In the genomic region with DNA sequence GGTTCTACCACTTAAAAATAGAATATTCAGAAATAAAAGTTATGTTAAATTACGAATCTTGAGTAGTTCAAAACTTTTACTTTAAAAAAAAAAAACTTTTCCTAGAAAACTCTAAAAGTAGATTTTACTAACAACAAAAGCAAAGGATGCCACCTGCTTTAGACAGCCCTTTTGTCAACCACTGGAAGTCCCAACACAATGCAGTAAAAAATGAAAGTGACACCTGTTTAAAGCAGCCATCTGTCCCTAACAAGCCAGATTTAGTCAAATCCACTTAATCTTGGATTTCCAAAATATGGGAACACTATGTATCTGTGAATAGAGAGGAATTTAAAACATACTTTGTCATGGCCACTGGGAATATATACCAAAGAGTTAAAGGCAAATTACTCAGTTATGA, we compare ENCODE assay signal across 13 cellular contexts. TPM values are rescaled to one million over a fixed set of nuclear protein-coding genes. Genes with fewer than 3 reads are reported as not detected.
DNase-seq lines count a peak whose midpoint lies in the region; ATAC-seq and TF ChIP-seq lines count a peak whose summit lies in the region.
"Had no signal": no experiment of that assay in that cellular context is flagged by ENCODE, and none has a peak within 500 bp of the region (broad histone marks: within the 10 kb centered on the region; RNA-seq: fewer than 3 reads in every experiment).

No MANE protein-coding gene starts in this region.

- no peak for ATAC-seq in stimulated activated naive CD8-positive, alpha-beta T cell treated with anti-CD3 and anti-CD28 coated beads, Interleukin-15, Interleukin-2, amounts not matched to agents 100 U/mL and 50 U/mL, for 24 hours
- ATAC-seq in GM19397 (IDR thresholded peaks at IDR 0.05; ENCODE audit: unreplicated experiment): no peak
- ATAC-seq: T-helper 17 cell had no signal

- no peaks in the 10 kb centered on the region for H3K27me3 Mint-ChIP-seq in stimulated activated naive CD8-positive, alpha-beta T cell treated with anti-CD3 and anti-CD28 coated beads, Interleukin-15, Interleukin-2, amounts not matched to agents 100 ng/mL and 50 ng/mL, for 24 hours
- no peaks in the 10 kb centered on the region for H3K27me3 Mint-ChIP-seq in activated naive CD8-positive, alpha-beta T cell treated with anti-CD3 and anti-CD28 coated beads for 36 hours
- H3K27me3 Mint-ChIP-seq: IgD-negative memory B cell, T-helper 17 cell had no signal

- CTCF ChIA-PET in HEK293T (lab: Yijun Ruan, JAX): no interaction called here

- POLR2A ChIA-PET in HEK293T (lab: Yijun Ruan, JAX): no interaction called here

- peak overlapping the region; percentile 58 for H3K4me3 Mint-ChIP-seq in stimulated activated naive CD8-positive, alpha-beta T cell treated with anti-CD3 and anti-CD28 coated beads, Interleukin-15, Interleukin-2, amounts not matched to agents 100 ng/mL and 50 ng/mL, for 24 hours
- peak overlapping the region; percentile 34 for H3K4me3 Mint-ChIP-seq in activated naive CD8-positive, alpha-beta T cell treated with anti-CD3 and anti-CD28 coated beads for 36 hours

- no peaks in the 10 kb centered on the region for H3K9me3 Mint-ChIP-seq in stimulated activated naive CD8-positive, alpha-beta T cell treated with anti-CD3 and anti-CD28 coated beads, Interleukin-15, Interleukin-2, amounts not matched to agents 100 ng/mL and 50 ng/mL, for 24 hours
- H3K9me3 Mint-ChIP-seq in activated naive CD8-positive, alpha-beta T cell treated with anti-CD3 and anti-CD28 coated beads for 36 hours: no peaks in the 10 kb centered on the region
- H3K9me3 Mint-ChIP-seq: IgD-negative memory B cell had no signal

- H3K4me1 Mint-ChIP-seq in stimulated activated naive CD8-positive, alpha-beta T cell treated with anti-CD3 and anti-CD28 coated beads, Interleukin-15, Interleukin-2, amounts not matched to agents 100 ng/mL and 50 ng/mL, for 24 hours (ENCODE audit: low read depth): peaks cover 41% of the 10 kb centered on the region
- H3K4me1 Mint-ChIP-seq in activated naive CD8-positive, alpha-beta T cell treated with anti-CD3 and anti-CD28 coated beads for 36 hours: peaks cover 28% of the 10 kb centered on the region

- H3K27ac Mint-ChIP-seq in stimulated activated naive CD8-positive, alpha-beta T cell treated with anti-CD3 and anti-CD28 coated beads, Interleukin-15, Interleukin-2, amounts not matched to agents 100 ng/mL and 50 ng/mL, for 24 hours: peak overlapping the region; percentile 4
- H3K27ac Mint-ChIP-seq in activated naive CD8-positive, alpha-beta T cell treated with anti-CD3 and anti-CD28 coated beads for 36 hours: no peak overlapping the region

- peaks cover 10% of the 10 kb centered on the region for H3K36me3 Mint-ChIP-seq in stimulated activated naive CD8-positive, alpha-beta T cell treated with anti-CD3 and anti-CD28 coated beads, Interleukin-15, Interleukin-2, amounts not matched to agents 100 ng/mL and 50 ng/mL, for 24 hours (ENCODE audit: low read depth)
- peaks cover 13% of the 10 kb centered on the region for H3K36me3 Mint-ChIP-seq in activated naive CD8-positive, alpha-beta T cell treated with anti-CD3 and anti-CD28 coated beads for 36 hours
- H3K36me3 Mint-ChIP-seq: IgD-negative memory B cell had no signal

- no peak for DNase-seq in stimulated activated naive CD8-positive, alpha-beta T cell treated with anti-CD3 and anti-CD28 coated beads, Interleukin-15, Interleukin-2, amounts not matched to agents 100 U/mL and 50 U/mL, for 24 hours
- DNase-seq in NAMALWA (ENCODE audit: low spot score) (peak; percentile 28), HEK293T (ENCODE audit: extremely low spot score) (no peak), putamen (ENCODE audit: low spot score) (no peak)
- DNase-seq in activated naive CD8-positive, alpha-beta T cell treated with anti-CD3 and anti-CD28 coated beads for 36 hours: no peak
- DNase-seq: aorta, NCI-H1048, SIG-M5, T-helper 17 cell, tibial artery had no signal

TF ChIP-seq in HEK293T, 16 proteins besides CTCF, POLR2A, EP300 and RAD21:
- TF ChIP-seq, protein P1, sequence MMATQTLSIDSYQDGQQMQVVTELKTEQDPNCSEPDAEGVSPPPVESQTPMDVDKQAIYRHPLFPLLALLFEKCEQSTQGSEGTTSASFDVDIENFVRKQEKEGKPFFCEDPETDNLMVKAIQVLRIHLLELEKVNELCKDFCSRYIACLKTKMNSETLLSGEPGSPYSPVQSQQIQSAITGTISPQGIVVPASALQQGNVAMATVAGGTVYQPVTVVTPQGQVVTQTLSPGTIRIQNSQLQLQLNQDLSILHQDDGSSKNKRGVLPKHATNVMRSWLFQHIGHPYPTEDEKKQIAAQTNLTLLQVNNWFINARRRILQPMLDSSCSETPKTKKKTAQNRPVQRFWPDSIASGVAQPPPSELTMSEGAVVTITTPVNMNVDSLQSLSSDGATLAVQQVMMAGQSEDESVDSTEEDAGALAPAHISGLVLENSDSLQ (IDR thresholded peaks at IDR 0.05): no peak
- TF ChIP-seq FOXM1 (IDR thresholded peaks at IDR 0.05; ENCODE audit: borderline replicate concordance): no peak
- no peak for TF ChIP-seq NFRKB (IDR thresholded peaks at IDR 0.05)
- no peak for TF ChIP-seq BHLHE40 (IDR thresholded peaks at IDR 0.05; ENCODE audit: borderline replicate concordance)
- TF ChIP-seq ZNF384 (IDR thresholded peaks at IDR 0.05): no peak
- TF ChIP-seq ARNT (IDR thresholded peaks at IDR 0.05): no peak
- no peak for TF ChIP-seq FOXA1 (IDR thresholded peaks at IDR 0.05)
- TF ChIP-seq HDGF (IDR thresholded peaks at IDR 0.05; ENCODE audit: borderline replicate concordance): no peak
- no peak for TF ChIP-seq SUZ12 (IDR thresholded peaks at IDR 0.05)
- no peak for TF ChIP-seq TARDBP (IDR thresholded peaks at IDR 0.05)
- TF ChIP-seq LEF1 (IDR thresholded peaks at IDR 0.05; ENCODE audit: borderline replicate concordance): no peak
- no peak for TF ChIP-seq ELF4 (IDR thresholded peaks at IDR 0.05)
- no peak for TF ChIP-seq CTBP1 (IDR thresholded peaks at IDR 0.05; ENCODE audit: borderline replicate concordance)
- TF ChIP-seq FOXK2 (IDR thresholded peaks at IDR 0.05): no peak
- no peak for TF ChIP-seq L3MBTL2 (conservative IDR thresholded peaks at IDR 0.05)

RNA-seq across cellular contexts. Expression of a gene that starts 3.8 kb away (rescaled TPM):
- total RNA-seq in activated naive CD8-positive, alpha-beta T cell treated with anti-CD3 and anti-CD28 coated beads for 36 hours: 10 to 100 TPM; 10.1 to 10.4 TPM
